20 cellular contexts compared by ENCODE assay signal in the genomic region with DNA sequence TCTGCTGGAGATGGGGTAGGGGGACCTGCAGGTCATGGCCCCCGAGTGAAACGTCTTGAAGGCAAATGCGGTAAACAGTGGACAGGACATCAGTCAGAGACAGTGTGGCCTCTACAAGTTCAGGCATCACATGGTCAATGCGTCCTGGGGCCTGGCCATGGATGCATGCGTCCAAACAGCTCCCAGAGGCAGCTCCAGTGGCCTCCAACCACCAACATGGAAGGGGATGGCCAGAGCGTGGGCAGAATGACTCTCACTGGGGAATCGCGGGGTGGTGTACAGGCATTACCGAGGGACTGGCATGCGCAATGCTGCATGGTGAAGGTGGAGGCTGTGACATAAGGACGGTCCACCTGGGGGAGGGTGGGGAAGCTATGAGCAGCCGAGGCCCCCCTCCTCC.
"Had no signal": no experiment of that assay in that cellular context is flagged by ENCODE, and none has a peak within 500 bp of the region (broad histone marks: within the 10 kb centered on the region; RNA-seq: fewer than 3 reads in every experiment).

No MANE protein-coding gene starts in this region.

- H3K9me3 ChIP-seq: gastroesophageal sphincter, psoas muscle, tibial artery, uterus had no signal

- H3K27ac ChIP-seq: gastroesophageal sphincter, psoas muscle, tibial artery, uterus had no signal

- H3K27me3 ChIP-seq: uterus had no signal

- H3K4me3 ChIP-seq: gastroesophageal sphincter, psoas muscle, tibial artery, uterus had no signal

- H3K36me3 ChIP-seq: gastroesophageal sphincter, tibial artery, uterus had no signal

- DNase-seq: activated CD4-positive, alpha-beta T cell treated with anti-CD3 and anti-CD28 coated beads for 4 hours; activated CD8-positive, alpha-beta memory T cell treated with anti-CD3 and anti-CD28 coated beads, Interleukin-2, amount 50 U/mL, for 4 hours; activated CD8-positive, alpha-beta T cell treated with anti-CD3 and anti-CD28 coated beads, Interleukin-2, amount 10 ng/mL, durations not matched to agents 7 days and 5 days; activated gamma-delta T cell treated with Interleukin-2 at 50 U/mL for 16 hours; activated naive CD8-positive, alpha-beta T cell treated with anti-CD3 and anti-CD28 coated beads for 36 hours; activated T-cell treated with anti-CD3 and anti-CD28 coated beads, Interleukin-2, amount 50 U/mL, for 48 hours; anterior cingulate cortex; cerebellar nuclear complex; dermis blood vessel endothelial cell; mesenchymal stem cell; nephron progenitor cell; psoas muscle; stimulated activated CD4-positive, alpha-beta T cell treated with anti-CD3 and anti-CD28 coated beads, Interleukin-12 subunit alpha, Interleukin-12 subunit beta, amount 100 ng/mL, for 4 hours; stimulated activated naive CD4-positive, alpha-beta T cell; T1000; uterus had no signal

- ATAC-seq: activated CD8-positive, alpha-beta T cell treated with anti-CD3 and anti-CD28 coated beads, Interleukin-2, amount 10 ng/mL, durations not matched to agents 7 days and 5 days; gastroesophageal sphincter; left lobe of liver; psoas muscle; SK-N-SH treated with all-trans-retinoic acid at 6 μM for 48 hours had no signal

- H3K4me1 ChIP-seq: gastroesophageal sphincter, uterus had no signal
